Comparison of ENCODE assay signal across 15 cellular contexts in the genomic region with DNA sequence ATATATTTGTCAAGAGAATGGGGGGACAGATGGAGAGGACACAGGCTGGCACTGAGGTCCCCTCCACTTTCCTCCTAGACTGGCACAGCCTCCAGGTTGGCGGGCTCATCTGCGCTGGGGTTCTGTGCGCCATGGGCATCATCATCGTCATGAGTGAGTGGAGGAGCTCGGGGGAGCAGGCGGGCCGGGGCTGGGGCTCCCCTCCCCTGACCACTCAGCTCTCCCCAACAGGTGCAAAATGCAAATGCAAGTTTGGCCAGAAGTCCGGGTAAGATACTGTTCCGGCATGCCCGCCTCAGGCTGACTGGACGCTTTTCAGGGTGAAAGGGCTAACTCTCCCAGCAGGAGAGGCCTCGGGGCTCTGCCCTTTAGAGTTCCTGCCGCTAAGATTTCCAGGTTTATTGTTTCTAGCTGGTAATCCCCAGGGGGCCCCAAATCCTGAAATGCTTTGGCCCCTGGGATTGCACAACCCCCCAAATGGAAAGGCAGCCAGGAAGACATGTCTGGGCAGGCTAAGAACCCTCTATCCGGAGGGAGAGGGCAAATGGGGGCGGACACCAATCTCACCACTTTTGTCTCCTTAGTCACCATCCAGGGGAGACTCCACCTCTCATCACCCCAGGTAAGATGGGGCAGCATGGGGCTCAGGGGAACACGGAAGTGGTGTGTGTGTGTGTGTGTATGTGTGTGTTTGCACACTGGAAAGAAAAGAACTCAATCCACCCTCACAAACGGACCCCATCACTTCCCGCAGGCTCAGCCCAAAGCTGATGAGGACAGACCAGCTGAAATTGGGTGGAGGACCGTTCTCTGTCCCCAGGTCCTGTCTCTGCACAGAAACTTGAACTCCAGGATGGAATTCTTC. TPM values are rescaled to one million over a fixed set of nuclear protein-coding genes. Genes with fewer than 3 reads are reported as not detected.
A peak's percentile ranks its signal among the peaks of the same experiment; 100 is the strongest.
DNase-seq lines count a peak whose midpoint lies in the region; ATAC-seq and TF ChIP-seq lines count a peak whose summit lies in the region.
"Had no signal": no experiment of that assay in that cellular context is flagged by ENCODE, and none has a peak within 500 bp of the region (broad histone marks: within the 10 kb centered on the region; RNA-seq: fewer than 3 reads in every experiment).

No MANE protein-coding gene starts in this region.

- H3K27ac ChIP-seq in GM23338 (ENCODE audit: low read depth) = no peak overlapping the region
- H3K27ac ChIP-seq in WERI-Rb-1 = peak overlapping the region; percentile 98
- peak overlapping the region in 20 of 21 experiments; percentile 53 to 89 (median 82) for H3K27ac ChIP-seq in skin epidermis

- H3K9me3 ChIP-seq in WERI-Rb-1 (ENCODE audit: severe bottlenecking) = no peaks in the 10 kb centered on the region

- H3K36me3 Mint-ChIP-seq in GM23338 (ENCODE audit: low read depth) (no peaks in the 10 kb centered on the region), Calu3 (ENCODE audit: insufficient read depth, unreplicated experiment) (peaks cover 35% of the 10 kb centered on the region), glutamatergic neuron (ENCODE audit: unreplicated experiment) (no peaks in the 10 kb centered on the region)
- H3K36me3 Mint-ChIP-seq: activated CD4-positive, alpha-beta memory T cell treated with anti-CD3 and anti-CD28 coated beads for 36 hours; CD8-positive, alpha-beta T cell had no signal

- H3K4me3 Mint-ChIP-seq in GM23338 = no peak overlapping the region
- H3K4me3 Mint-ChIP-seq in Calu3 (ENCODE audit: low read depth, unreplicated experiment) = no peak overlapping the region
- no peak overlapping the region for H3K4me3 Mint-ChIP-seq in glutamatergic neuron (ENCODE audit: unreplicated experiment)

- H3K4me3 ChIP-seq in GM23338 (no peak overlapping the region), WERI-Rb-1 (ENCODE audit: low read depth, low read length) (no peak overlapping the region), skin epidermis (no peak overlapping the region)

- H3K79me2 ChIP-seq in GM23338 (replicated peaks; ENCODE audit: insufficient read depth) = no peaks in the 10 kb centered on the region

- H3K36me3 ChIP-seq in GM23338 (ENCODE audit: insufficient read depth) (no peaks in the 10 kb centered on the region), WERI-Rb-1 (peaks cover 12% of the 10 kb centered on the region)

- H3K9me3 Mint-ChIP-seq in GM23338 (no peaks in the 10 kb centered on the region), Calu3 (ENCODE audit: low read depth, unreplicated experiment) (no peaks in the 10 kb centered on the region), glutamatergic neuron (ENCODE audit: unreplicated experiment) (peaks cover 9% of the 10 kb centered on the region)
- H3K9me3 Mint-ChIP-seq: activated CD4-positive, alpha-beta memory T cell treated with anti-CD3 and anti-CD28 coated beads for 36 hours; CD8-positive, alpha-beta T cell; nephron had no signal

- TF ChIP-seq CTCF in GM23338 (conservative IDR thresholded peaks at IDR 0.05; ENCODE audit: low read depth in 2 of 2) (no peak), WERI-Rb-1 (IDR thresholded peaks at IDR 0.05; ENCODE audit: low read depth, low read length) (no peak), Calu3 (IDR thresholded peaks at IDR 0.05; ENCODE audit: unreplicated experiment) (no peak), glutamatergic neuron (IDR thresholded peaks at IDR 0.05; ENCODE audit: partially characterized antibody, unreplicated experiment) (no peak)

- H3K4me1 ChIP-seq in GM23338 (ENCODE audit: insufficient read depth) = peaks cover 14% of the 10 kb centered on the region

- peaks cover 13% of the 10 kb centered on the region for H3K27me3 Mint-ChIP-seq in GM23338 (ENCODE audit: insufficient read depth, low read depth, poor library complexity)
- H3K27me3 Mint-ChIP-seq in Calu3 (ENCODE audit: unreplicated experiment) = no peaks in the 10 kb centered on the region
- peaks cover 10% of the 10 kb centered on the region for H3K27me3 Mint-ChIP-seq in glutamatergic neuron (ENCODE audit: unreplicated experiment)
- H3K27me3 Mint-ChIP-seq: activated CD4-positive, alpha-beta memory T cell treated with anti-CD3 and anti-CD28 coated beads for 36 hours had no signal

- CTCF ChIA-PET in Calu3 (lab: Charles Lee) = interaction anchor here (1.3 to 1.7 kb wide), 2 partner anchors 8 to 11 kb away, joined by 4 to 6 read pairs; no protein-coding TSS in a partner anchor

- no peaks in the 10 kb centered on the region for H3F3A ChIP-seq in GM23338 (replicated peaks; ENCODE audit: low read depth)

- no peak overlapping the region for H3K4me2 ChIP-seq in GM23338

- H2AFZ ChIP-seq in GM23338 = peak overlapping the region; percentile 81

- no peaks in the 10 kb centered on the region for H3K9me2 ChIP-seq in GM23338 (ENCODE audit: insufficient read depth)

- H3K4me1 Mint-ChIP-seq in GM23338 (peaks cover 29% of the 10 kb centered on the region; the same call in 2 of the 3 replicates), Calu3 (ENCODE audit: low read depth, unreplicated experiment) (peaks cover 63% of the 10 kb centered on the region), glutamatergic neuron (ENCODE audit: low read depth, unreplicated experiment) (peaks cover 19% of the 10 kb centered on the region)

- BruUV-seq in Calu3 (replicated peaks; lab: Mats Ljungman, UMichigan) = no TSS peak

- intact Hi-C loops in Calu3 (cut with micrococcal nuclease; ENCODE audit: unreplicated experiment) (no loop called here), posterior cingulate gyrus (cut with DNase I) (no loop called here)

- no peaks in the 10 kb centered on the region for H4K20me1 ChIP-seq in GM23338 (replicated peaks; ENCODE audit: insufficient read depth)

- DNase-seq in GM23338 (ENCODE audit: low spot score) (no peak), WERI-Rb-1 (peak; percentile 76), fibroblast of gingiva (ENCODE audit: low read depth) (peak; percentile 69), Calu3 (no peak), posterior cingulate gyrus (no peak), NCI-H1105 (lab: John Stamatoyannopoulos, UW) (no peak), glutamatergic neuron (no peak)
- DNase-seq: activated CD4-positive, alpha-beta memory T cell treated with anti-CD3 and anti-CD28 coated beads for 36 hours; activated naive CD4-positive, alpha-beta T cell; CD8-positive, alpha-beta T cell; islet precursor cell had no signal

- H3K27ac Mint-ChIP-seq in GM23338 (peak overlapping the region; percentile 14; the same call in 1 of the 2 replicates), Calu3 (ENCODE audit: unreplicated experiment) (no peak overlapping the region), glutamatergic neuron (ENCODE audit: unreplicated experiment) (no peak overlapping the region)

- ATAC-seq in GM23338 = no peak
- ATAC-seq: CD8-positive, alpha-beta T cell had no signal

- no peaks in the 10 kb centered on the region for H3K27me3 ChIP-seq in GM23338 (ENCODE audit: insufficient read depth)
- H3K27me3 ChIP-seq in WERI-Rb-1 (ENCODE audit: insufficient read depth, low read depth, severe bottlenecking) = no peaks in the 10 kb centered on the region

TF ChIP-seq in GM23338, 12 proteins besides CTCF, POLR2A, EP300 and RAD21:
- TF ChIP-seq ZNF331 (CRISPR knock-in tag; IDR thresholded peaks at IDR 0.05; ENCODE audit: low read depth) (no peak), POLR2AphosphoS5 (IDR thresholded peaks at IDR 0.05; ENCODE audit: low read depth) (no peak), ZNF114 (CRISPR knock-in tag; IDR thresholded peaks at IDR 0.05) (no peak), STAT1 (IDR thresholded peaks at IDR 0.05; ENCODE audit: unreplicated experiment) (no peak), JUNB (IDR thresholded peaks at IDR 0.05; ENCODE audit: unreplicated experiment) (no peak)
- TF ChIP-seq, protein P1, sequence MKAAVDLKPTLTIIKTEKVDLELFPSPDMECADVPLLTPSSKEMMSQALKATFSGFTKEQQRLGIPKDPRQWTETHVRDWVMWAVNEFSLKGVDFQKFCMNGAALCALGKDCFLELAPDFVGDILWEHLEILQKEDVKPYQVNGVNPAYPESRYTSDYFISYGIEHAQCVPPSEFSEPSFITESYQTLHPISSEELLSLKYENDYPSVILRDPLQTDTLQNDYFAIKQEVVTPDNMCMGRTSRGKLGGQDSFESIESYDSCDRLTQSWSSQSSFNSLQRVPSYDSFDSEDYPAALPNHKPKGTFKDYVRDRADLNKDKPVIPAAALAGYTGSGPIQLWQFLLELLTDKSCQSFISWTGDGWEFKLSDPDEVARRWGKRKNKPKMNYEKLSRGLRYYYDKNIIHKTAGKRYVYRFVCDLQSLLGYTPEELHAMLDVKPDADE (IDR thresholded peaks at IDR 0.05) = no peak

RNA-seq across cellular contexts. Expression of gene FXYD3, which starts 7.3 kb away (rescaled TPM):
- total RNA-seq in GM23338 (2014; rRNA removed; shearing (Covaris generic)) = not detected in 2 replicates
- 0.81 and 0.89 TPM in 2 replicates for polyA plus RNA-seq in GM23338 (2016; fragmentation: Nextera tagmentation; extraction: Ambion mirVana)
- total RNA-seq in Calu3 (2022) (183 and 291 TPM in 2 replicates), glutamatergic neuron (ENCODE audit: unreplicated experiment) (not detected)
- total RNA-seq: activated CD4-positive, alpha-beta memory T cell treated with anti-CD3 and anti-CD28 coated beads for 36 hours; CD8-positive, alpha-beta T cell; fibroblast of villous mesenchyme; T-helper 1 cell treated with Interleukin-12 subunit alpha and Interleukin-12 subunit beta and Interleukin-4 antibody, amounts not matched to agents 30 ng/mL and 1 ng/mL, for 36 hours had no signal

RNA-seq across cellular contexts. Expression of gene LGI4, which starts 11.9 kb away (rescaled TPM):
- total RNA-seq in GM23338 (2014; rRNA removed; shearing (Covaris generic)) = 3.6 and 4.3 TPM in 2 replicates
- 2.3 and 3.4 TPM in 2 replicates for polyA plus RNA-seq in GM23338 (2016; fragmentation: Nextera tagmentation; extraction: Ambion mirVana)
- total RNA-seq in Calu3 (2022) (0.42 and 0.68 TPM in 2 replicates), glutamatergic neuron (ENCODE audit: unreplicated experiment) (14.4 TPM)
- total RNA-seq: fibroblast of villous mesenchyme had no signal

RNA-seq across cellular contexts. Expression of gene FXYD1, which starts 15.7 kb away (rescaled TPM):
- total RNA-seq in GM23338 (2014; rRNA removed; shearing (Covaris generic)) = 1.5 and 1.7 TPM in 2 replicates
- 26.8 and 31.3 TPM in 2 replicates for polyA plus RNA-seq in GM23338 (2016; fragmentation: Nextera tagmentation; extraction: Ambion mirVana)
- total RNA-seq in Calu3 (2022) (1.6 and 2.0 TPM in 2 replicates), glutamatergic neuron (ENCODE audit: unreplicated experiment) (not detected)
- total RNA-seq: fibroblast of villous mesenchyme; T-helper 1 cell treated with Interleukin-12 subunit alpha and Interleukin-12 subunit beta and Interleukin-4 antibody, amounts not matched to agents 30 ng/mL and 1 ng/mL, for 36 hours had no signal

RNA-seq across cellular contexts. Expression of gene FXYD7, which starts 20.1 kb away (rescaled TPM):
- total RNA-seq in GM23338 (2014; rRNA removed; shearing (Covaris generic)) = 9.6 and 15.9 TPM in 2 replicates
- 43.7 and 44.0 TPM in 2 replicates for polyA plus RNA-seq in GM23338 (2016; fragmentation: Nextera tagmentation; extraction: Ambion mirVana)
- total RNA-seq in Calu3 (2022) (0.90 and 1.3 TPM in 2 replicates), glutamatergic neuron (ENCODE audit: unreplicated experiment) (22.3 TPM)

RNA-seq across cellular contexts. Expression of gene FXYD5, which starts 31.6 kb away (rescaled TPM):
- total RNA-seq in GM23338 (2014; rRNA removed; shearing (Covaris generic)) = 97.7 and 98.9 TPM in 2 replicates
- 222 and 233 TPM in 2 replicates for polyA plus RNA-seq in GM23338 (2016; fragmentation: Nextera tagmentation; extraction: Ambion mirVana)
- total RNA-seq in Calu3 (2022) (760 and 802 TPM in 2 replicates), glutamatergic neuron (ENCODE audit: unreplicated experiment) (5.3 TPM)

Comparison
In these comparisons a context has a peak if more than half of its experiments do, and no peak if none do; other contexts are left out.
1. DNase-seq: peak in WERI-Rb-1 (single experiment) and fibroblast of gingiva (single experiment); none in GM23338 (single experiment), Calu3 (single experiment), posterior cingulate gyrus (0 of 10), NCI-H1105 (single experiment) and glutamatergic neuron (single experiment).
2. RNA of gene FXYD3, which starts 7.3 kb away (total RNA-seq): 183 to 291 TPM in Calu3; not detected in glutamatergic neuron (single experiment) and not detected in GM23338; every median in the first group is over 100 times any median in the second.